In the genomic region with DNA sequence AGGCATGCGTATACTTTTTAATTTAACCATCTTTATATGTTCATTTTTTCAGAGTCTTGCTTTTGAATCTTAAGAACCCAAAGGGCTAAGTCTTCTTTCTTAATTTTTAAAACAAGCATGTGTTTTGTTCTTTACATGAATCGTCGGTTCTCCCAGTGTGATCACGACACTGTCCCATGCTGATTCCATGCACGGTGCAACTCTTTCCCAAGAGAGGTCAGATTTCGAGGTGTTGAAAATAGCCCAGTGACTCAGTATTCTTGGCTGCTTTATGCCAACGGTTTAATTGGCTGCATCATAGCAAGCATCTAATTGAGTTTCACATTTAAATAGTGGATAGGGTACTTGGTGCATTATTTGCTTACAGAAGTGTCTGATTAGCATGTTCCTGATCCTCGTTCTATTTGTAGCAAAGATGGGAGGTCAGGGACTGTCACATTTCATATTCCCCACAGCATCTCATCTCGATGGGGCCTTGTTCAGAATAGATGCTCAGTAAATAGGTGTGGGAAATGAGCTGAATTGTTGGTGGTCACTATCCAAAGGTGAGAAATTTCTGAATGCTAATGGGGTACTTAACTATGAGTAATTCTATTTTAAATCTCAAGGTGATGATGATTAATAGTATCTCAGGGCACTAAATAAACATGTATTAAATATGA, we compare ENCODE assay signal across 15 cellular contexts. TPM values are rescaled to one million over a fixed set of nuclear protein-coding genes. Genes with fewer than 3 reads are reported as not detected.
DNase-seq lines count a peak whose midpoint lies in the region; ATAC-seq and TF ChIP-seq lines count a peak whose summit lies in the region.
"Had no signal": no experiment of that assay in that cellular context is flagged by ENCODE, and none has a peak within 500 bp of the region (broad histone marks: within the 10 kb centered on the region; RNA-seq: fewer than 3 reads in every experiment).

No MANE protein-coding gene starts in this region.

- H3K9me3 ChIP-seq in adipocyte (ENCODE audit: control insufficient read depth, low read length) = peaks cover 4% of the 10 kb centered on the region

- ATAC-seq in activated CD8-positive, alpha-beta T cell treated with anti-CD3 and anti-CD28 coated beads, Interleukin-2, amount 10 ng/mL, durations not matched to agents 7 days and 5 days = no peak
- ATAC-seq in GM21390 (IDR thresholded peaks at IDR 0.05; ENCODE audit: unreplicated experiment) = no peak
- ATAC-seq: T-helper 17 cell had no signal

- H3K36me3 Mint-ChIP-seq in activated CD8-positive, alpha-beta T cell treated with anti-CD3 and anti-CD28 coated beads, Interleukin-2, amount 10 ng/mL, durations not matched to agents 7 days and 5 days (ENCODE audit: low read depth) = peaks cover 3% of the 10 kb centered on the region

- peaks cover 13% of the 10 kb centered on the region for H3K4me1 Mint-ChIP-seq in activated CD8-positive, alpha-beta T cell treated with anti-CD3 and anti-CD28 coated beads, Interleukin-2, amount 10 ng/mL, durations not matched to agents 7 days and 5 days (ENCODE audit: low read depth)

- H3K9me3 Mint-ChIP-seq in activated CD8-positive, alpha-beta T cell treated with anti-CD3 and anti-CD28 coated beads, Interleukin-2, amount 10 ng/mL, durations not matched to agents 7 days and 5 days (ENCODE audit: insufficient read depth) = no peaks in the 10 kb centered on the region

- CTCF ChIA-PET in activated CD8-positive, alpha-beta T cell treated with anti-CD3 and anti-CD28 coated beads, Interleukin-2, amount 10 ng/mL, durations not matched to agents 7 days and 5 days (lab: Charles Lee) = interaction anchor here (0.8 to 1.6 kb wide), 2 partner anchors 9 to 212 kb away, joined by 3 to 4 read pairs; no protein-coding TSS in a partner anchor

- DNase-seq in ELR (ENCODE audit: low read depth) (peak; percentile 37), adipocyte (ENCODE audit: low read depth) (peak; percentile 65), fibroblast of the aortic adventitia (ENCODE audit: low read depth) (peak; percentile 59), pons (ENCODE audit: low spot score) (peak; percentile 33), T-helper 1 cell (no peak)
- no peak for DNase-seq in activated CD8-positive, alpha-beta T cell treated with anti-CD3 and anti-CD28 coated beads, Interleukin-2, amount 10 ng/mL, durations not matched to agents 7 days and 5 days
- DNase-seq in activated CD4-positive, alpha-beta T cell treated with anti-CD3 and anti-CD28 coated beads for 4 hours = no peak
- DNase-seq: brain microvascular endothelial cell; hippocampal formation; naive B cell; NCI-H82; stimulated activated CD4-positive, alpha-beta T cell treated with anti-CD3 and anti-CD28 coated beads, Interleukin-1b, Interleukin-23, amount 100 ng/mL, for 48 hours; T-helper 17 cell had no signal

- no peaks in the 10 kb centered on the region for H3K36me3 ChIP-seq in adipocyte (ENCODE audit: control insufficient read depth, insufficient read depth, low read length, severe bottlenecking)
- H3K36me3 ChIP-seq: brain microvascular endothelial cell had no signal

- no peak for TF ChIP-seq CTCF in fibroblast of the aortic adventitia (IDR thresholded peaks at IDR 0.05; ENCODE audit: insufficient read depth, low read length)

- H3K4me3 Mint-ChIP-seq in activated CD8-positive, alpha-beta T cell treated with anti-CD3 and anti-CD28 coated beads, Interleukin-2, amount 10 ng/mL, durations not matched to agents 7 days and 5 days = no peak overlapping the region
- H3K4me3 Mint-ChIP-seq: naive B cell; stimulated activated naive CD8-positive, alpha-beta T cell treated with anti-CD3 and anti-CD28 coated beads, Interleukin-15, Interleukin-2, amounts not matched to agents 100 ng/mL and 50 ng/mL, for 24 hours; T-helper 17 cell had no signal

- POLR2A ChIA-PET in activated CD8-positive, alpha-beta T cell treated with anti-CD3 and anti-CD28 coated beads, Interleukin-2, amount 10 ng/mL, durations not matched to agents 7 days and 5 days (lab: Charles Lee) = no interaction called here

- H3K27me3 Mint-ChIP-seq in activated CD8-positive, alpha-beta T cell treated with anti-CD3 and anti-CD28 coated beads, Interleukin-2, amount 10 ng/mL, durations not matched to agents 7 days and 5 days (ENCODE audit: low read depth) = peaks cover 30% of the 10 kb centered on the region

- H3K4me3 ChIP-seq in adipocyte (ENCODE audit: low read length) (peak overlapping the region; percentile 88), fibroblast of the aortic adventitia (ENCODE audit: low read depth, low read length) (no peak overlapping the region)

- H3K27me3 ChIP-seq in adipocyte (replicated peaks; ENCODE audit: control insufficient read depth, insufficient read depth, low read length) = no peaks in the 10 kb centered on the region
- H3K27me3 ChIP-seq: brain microvascular endothelial cell had no signal

- H3K4me1 ChIP-seq in adipocyte (ENCODE audit: control insufficient read depth, insufficient read depth, low read length) = peaks cover 26% of the 10 kb centered on the region

- peak overlapping the region; percentile 92 for H3K9ac ChIP-seq in adipocyte (ENCODE audit: low read length)

- H3K27ac Mint-ChIP-seq in activated CD8-positive, alpha-beta T cell treated with anti-CD3 and anti-CD28 coated beads, Interleukin-2, amount 10 ng/mL, durations not matched to agents 7 days and 5 days = no peak overlapping the region
- H3K27ac Mint-ChIP-seq: naive B cell; stimulated activated naive CD8-positive, alpha-beta T cell treated with anti-CD3 and anti-CD28 coated beads, Interleukin-15, Interleukin-2, amounts not matched to agents 100 ng/mL and 50 ng/mL, for 24 hours; T-helper 17 cell had no signal

RNA-seq across cellular contexts. Expression of gene NPAS2, which starts 2.8 kb away (rescaled TPM):
- 5.4 and 24.3 TPM in 2 replicates for total RNA-seq in fibroblast of the aortic adventitia (ENCODE audit: low replicate concordance)
- 1 to 10 TPM; 5.5 to 6.2 TPM for total RNA-seq in activated CD8-positive, alpha-beta T cell treated with anti-CD3 and anti-CD28 coated beads, Interleukin-2, amount 10 ng/mL, durations not matched to agents 7 days and 5 days

Comparison
In these comparisons a context has a peak if more than half of its experiments do, and no peak if none do; other contexts are left out.
1. DNase-seq: peak in ELR (single experiment), adipocyte (single experiment), fibroblast of the aortic adventitia (single experiment) and pons (single experiment); none in T-helper 1 cell (0 of 5), activated CD8-positive, alpha-beta T cell treated with anti-CD3 and anti-CD28 coated beads, Interleukin-2, amount 10 ng/mL, durations not matched to agents 7 days and 5 days (single experiment) and activated CD4-positive, alpha-beta T cell treated with anti-CD3 and anti-CD28 coated beads for 4 hours (0 of 2).